ENCODE assay signal across 9 cellular contexts in genomic region chr1:32619701-32620485, GRCh38. TPM values are rescaled to one million over a fixed set of nuclear protein-coding genes. Genes with fewer than 3 reads are reported as not detected.
DNase-seq lines count a peak whose midpoint lies in the region; ATAC-seq and FAIRE-seq lines count a peak whose summit lies in the region.
"Had no signal": no experiment of that assay in that cellular context is flagged by ENCODE, and none has a peak within 500 bp of the region (broad histone marks: within the 10 kb centered on the region; RNA-seq: fewer than 3 reads in every experiment).

No MANE protein-coding gene starts in this region.

- no peak overlapping the region for H3K4me2 ChIP-seq in mesenchymal stem cell (ENCODE audit: low read length, poor library complexity, severe bottlenecking)

- no peak overlapping the region for H4K91ac ChIP-seq in mesenchymal stem cell (ENCODE audit: low read length)

- no peak overlapping the region for H3K9ac ChIP-seq in mesenchymal stem cell (ENCODE audit: low read length)

- no peak overlapping the region for H2AFZ ChIP-seq in mesenchymal stem cell (ENCODE audit: low read depth, low read length)

- H2AK5ac ChIP-seq in mesenchymal stem cell (ENCODE audit: low read length, severe bottlenecking) = no peak overlapping the region

- no peak overlapping the region for H3K4ac ChIP-seq in mesenchymal stem cell (ENCODE audit: low read depth in 1 of 2, low read length in 2 of 2)

- H3K27me3 ChIP-seq in mesenchymal stem cell (ENCODE audit: control insufficient read depth in 1 of 2, insufficient read depth in 1 of 2, low read length in 2 of 2) = no peaks in the 10 kb centered on the region

- 96% methylated on average over 3 of the region's 5 CpGs for whole genome bisulfite sequencing in mesenchymal stem cell

- intact Hi-C loops in Right ventricle myocardium inferior (cut with DNase I) = no loop called here

- DNase-seq in HT-29 (ENCODE audit: low spot score) (peak; percentile 25), fibroblast of peridontal ligament (ENCODE audit: extremely low read depth) (peak; percentile 56), NCI-H1105 treated with DMSO at 0.1 percent for 48 hours (lab: John Stamatoyannopoulos, UW) (no peak), Right ventricle myocardium inferior (ENCODE audit: missing footprints) (no peak), mesenchymal stem cell (no peak)
- DNase-seq: WERI-Rb-1 had no signal

- FAIRE-seq in G401.6 (lab: Jason Lieb, UNC) = peak; percentile 64

- H2BK12ac ChIP-seq in mesenchymal stem cell (ENCODE audit: low read length in 2 of 2) = no peak overlapping the region

- peaks cover 7 to 22% of the 10 kb centered on the region in 2 experiments for H3K36me3 ChIP-seq in mesenchymal stem cell (ENCODE audit: control insufficient read depth in 1 of 2, insufficient read depth in 2 of 2, low read depth in 1 of 2, low read length in 2 of 2)

- no peak overlapping the region for H3K23ac ChIP-seq in mesenchymal stem cell (ENCODE audit: low read length in 2 of 2)

- no peak overlapping the region for H4K8ac ChIP-seq in mesenchymal stem cell (ENCODE audit: low read length)

- H3K18ac ChIP-seq in mesenchymal stem cell (ENCODE audit: low read depth in 1 of 2, low read length in 2 of 2) = no peak overlapping the region

- no peak overlapping the region for H3K14ac ChIP-seq in mesenchymal stem cell (ENCODE audit: low read length in 2 of 2)

- no peak overlapping the region for H2BK5ac ChIP-seq in mesenchymal stem cell (ENCODE audit: low read depth, low read length, poor library complexity, severe bottlenecking)

- no peak overlapping the region for H2BK15ac ChIP-seq in mesenchymal stem cell (ENCODE audit: low read depth, poor library complexity, severe bottlenecking)

- no peak overlapping the region for H3K4me3 ChIP-seq in mesenchymal stem cell (ENCODE audit: insufficient read depth in 1 of 2, low read depth in 1 of 2, low read length in 2 of 2)

- peaks cover 15% of the 10 kb centered on the region for H3K79me1 ChIP-seq in mesenchymal stem cell (replicated peaks; ENCODE audit: low read length, poor library complexity, severe bottlenecking)

- H3K27ac ChIP-seq in mesenchymal stem cell (ENCODE audit: low read length, poor library complexity, severe bottlenecking) = no peak overlapping the region
- H3K27ac ChIP-seq: WERI-Rb-1 had no signal

- peak; percentile 75 for ATAC-seq in GM19455 (IDR thresholded peaks at IDR 0.05; ENCODE audit: unreplicated experiment)
- no peak for ATAC-seq in GM19324 (IDR thresholded peaks at IDR 0.05; ENCODE audit: low FRiP score, unreplicated experiment)
- no peak for ATAC-seq in Right ventricle myocardium inferior

- H3K4me1 ChIP-seq in mesenchymal stem cell (ENCODE audit: control insufficient read depth, insufficient read depth, low read depth, low read length) = no peaks in the 10 kb centered on the region

- H3K9me3 ChIP-seq in mesenchymal stem cell (ENCODE audit: control insufficient read depth, low read length) = no peaks in the 10 kb centered on the region

- H2BK120ac ChIP-seq in mesenchymal stem cell (ENCODE audit: low read depth, low read length) = no peak overlapping the region

RNA-seq across cellular contexts. Expression of gene ZBTB8OS, which starts 30.5 kb away (rescaled TPM):
- 37.4 and 43.5 TPM in 2 replicates for total RNA-seq in HT-29 (2014; rRNA removed; shearing (Covaris generic))
- 36.4 TPM for total RNA-seq in Right ventricle myocardium inferior
- polyA plus RNA-seq in mesenchymal stem cell (2013, experiment 1 of 2) = 68.5 TPM
- polyA plus RNA-seq in mesenchymal stem cell (2013, experiment 2 of 2) = 65.5 TPM

RNA-seq across cellular contexts. Expression of gene RBBP4, which starts 31.1 kb away (rescaled TPM):
- 109 and 126 TPM in 2 replicates for total RNA-seq in HT-29 (2014; rRNA removed; shearing (Covaris generic))
- 102 TPM for total RNA-seq in Right ventricle myocardium inferior
- 84.2 TPM for polyA plus RNA-seq in mesenchymal stem cell (2013, experiment 1 of 2)
- polyA plus RNA-seq in mesenchymal stem cell (2013, experiment 2 of 2) = 85.6 TPM

Comparison
In these comparisons a context has a peak if more than half of its experiments do, and no peak if none do; other contexts are left out.
1. DNase-seq: peak in HT-29 (single experiment) and fibroblast of peridontal ligament (single experiment); none in NCI-H1105 treated with DMSO at 0.1 percent for 48 hours (single experiment), Right ventricle myocardium inferior (single experiment) and mesenchymal stem cell (single experiment).